ENCODE assay signal across 9 cellular contexts in genomic region chr2:46545015-46545839, GRCh38. TPM values are rescaled to one million over a fixed set of nuclear protein-coding genes. Genes with fewer than 3 reads are reported as not detected.
DNase-seq lines count a peak whose midpoint lies in the region; ATAC-seq, FAIRE-seq and TF ChIP-seq lines count a peak whose summit lies in the region.
"Had no signal": no experiment of that assay in that cellular context is flagged by ENCODE, and none has a peak within 500 bp of the region (broad histone marks: within the 10 kb centered on the region; RNA-seq: fewer than 3 reads in every experiment).

No MANE protein-coding gene starts in this region.

- H3K27ac Mint-ChIP-seq in activated naive CD4-positive, alpha-beta T cell treated with anti-CD3 and anti-CD28 coated beads, Interleukin-2, amount 50 U/mL, for 24 hours: peak overlapping the region; percentile 12

- WGBS in tibial nerve, 2 donors: 68 to 75% methylated on average over 7 of the region's 7 CpGs

- no peaks in the 10 kb centered on the region for H3K79me2 ChIP-seq in endothelial cell of umbilical vein (ENCODE audit: control insufficient read depth, insufficient read depth, low read length)

- H3K4me2 ChIP-seq in endothelial cell of umbilical vein (ENCODE audit: insufficient read depth, low read length): no peak overlapping the region

- FAIRE-seq in endothelial cell of umbilical vein (lab: Jason Lieb, UNC): no peak

- H3K27ac ChIP-seq in endothelial cell of umbilical vein (ENCODE audit: insufficient read depth, low read depth, low read length) (no peak overlapping the region), tibial nerve (peak overlapping the region; percentile 95 to 98 (median 97))

- H3K36me3 ChIP-seq in endothelial cell of umbilical vein (ENCODE audit: control insufficient read depth in 2 of 2, extremely low read depth in 1 of 2, insufficient read depth in 2 of 2, low read length in 2 of 2) (no peaks in the 10 kb centered on the region), tibial nerve (peaks cover 0 to 18% (median 0%) of the 10 kb centered on the region in 3 donors)

- no peak overlapping the region for H3K9ac ChIP-seq in endothelial cell of umbilical vein (replicated peaks; ENCODE audit: extremely low read depth, insufficient read depth, low read length)

- TF ChIP-seq POLR2A in endothelial cell of umbilical vein (IDR thresholded peaks at IDR 0.05; ENCODE audit: low read depth, low read length): no peak
- TF ChIP-seq POLR2A in tibial nerve (IDR thresholded peaks at IDR 0.05): no peak

- H3K4me3 Mint-ChIP-seq in activated naive CD4-positive, alpha-beta T cell treated with anti-CD3 and anti-CD28 coated beads, Interleukin-2, amount 50 U/mL, for 24 hours: peak overlapping the region; percentile 79

- peaks cover 71% of the 10 kb centered on the region for H3K4me1 Mint-ChIP-seq in activated naive CD4-positive, alpha-beta T cell treated with anti-CD3 and anti-CD28 coated beads, Interleukin-2, amount 50 U/mL, for 24 hours

- no peaks in the 10 kb centered on the region for H3K27me3 ChIP-seq in endothelial cell of umbilical vein (ENCODE audit: control insufficient read depth in 2 of 2, insufficient read depth in 2 of 2, low read length in 2 of 2)
- H3K27me3 ChIP-seq in tibial nerve: no peaks in the 10 kb centered on the region

- no peak overlapping the region for H2AFZ ChIP-seq in endothelial cell of umbilical vein (ENCODE audit: low read depth, low read length)

- H3K9me3 Mint-ChIP-seq in activated naive CD4-positive, alpha-beta T cell treated with anti-CD3 and anti-CD28 coated beads, Interleukin-2, amount 50 U/mL, for 24 hours: no peaks in the 10 kb centered on the region

- no peak for DNase-seq in activated naive CD4-positive, alpha-beta T cell treated with Interleukin-2 at 50 U/mL for 16 hours
- DNase-seq in endothelial cell of umbilical vein (ENCODE audit: low read depth, low spot score) (no peak), tibial nerve (ENCODE audit: low spot score in 2 of 2) (no peak), RPMI8226 (no peak), GM10248 (ENCODE audit: extremely low spot score) (no peak)

- H3K4me1 ChIP-seq in endothelial cell of umbilical vein (ENCODE audit: control insufficient read depth, extremely low read depth, insufficient read depth, low read length) (peaks cover 14% of the 10 kb centered on the region), tibial nerve (peaks cover 0 to 76% (median 60%) of the 10 kb centered on the region in 4 donors)

- dilution Hi-C loops in endothelial cell of umbilical vein (cut with MboI; ENCODE audit: extremely low pct_ligation_motif_present, low sequenced_read_pairs): no loop called here

- H3K4me3 ChIP-seq in endothelial cell of umbilical vein (replicated peaks in 1 of 3; ENCODE audit: insufficient read depth in 1 of 3, low read depth in 1 of 3, low read length in 3 of 3): no peak overlapping the region
- H3K4me3 ChIP-seq in tibial nerve: peak overlapping the region in 1 of 4 donors; percentile 88
- H3K4me3 ChIP-seq: SK-N-MC had no signal

- ATAC-seq in HG03469 (IDR thresholded peaks at IDR 0.05; ENCODE audit: unreplicated experiment): peak; percentile 32
- no peak for ATAC-seq in GM19035 (IDR thresholded peaks at IDR 0.05; ENCODE audit: unreplicated experiment)

- TF ChIP-seq CTCF in endothelial cell of umbilical vein (IDR thresholded peaks at IDR 0.05; ENCODE audit: extremely low read depth in 1 of 2, insufficient read depth in 1 of 2, low read depth in 1 of 2, low read length in 2 of 2): no peak
- no peak for TF ChIP-seq CTCF in tibial nerve (IDR thresholded peaks at IDR 0.05)
- no peak for TF ChIP-seq CTCF in GM10248 (IDR thresholded peaks at IDR 0.05; ENCODE audit: control extremely low read depth, extremely low read depth, low read depth, missing control alignments)

- H3K9me1 ChIP-seq in endothelial cell of umbilical vein (replicated peaks; ENCODE audit: control insufficient read depth, extremely low read depth, insufficient read depth, low read length): no peaks in the 10 kb centered on the region

- H3K27me3 Mint-ChIP-seq in activated naive CD4-positive, alpha-beta T cell treated with anti-CD3 and anti-CD28 coated beads, Interleukin-2, amount 50 U/mL, for 24 hours: no peaks in the 10 kb centered on the region

- CTCF ChIA-PET in endothelial cell of umbilical vein (lab: Charles Lee): interaction anchor here (0.5 to 1.2 kb wide), 2 partner anchors 20 to 21 kb away, joined by 3 to 4 read pairs; no protein-coding TSS in a partner anchor
- CTCF ChIA-PET in GM10248 (lab: Yijun Ruan, JAX): interaction anchor here (1.0 to 2.4 kb wide), 6 partner anchors 9 to 105 kb away, joined by 3 to 11 read pairs (median 4); no protein-coding TSS in a partner anchor

- intact Hi-C loops in endothelial cell of umbilical vein (cut with micrococcal nuclease): no loop called here

- TF ChIP-seq EP300 in tibial nerve (IDR thresholded peaks at IDR 0.05): no peak

- H3K36me3 Mint-ChIP-seq in activated naive CD4-positive, alpha-beta T cell treated with anti-CD3 and anti-CD28 coated beads, Interleukin-2, amount 50 U/mL, for 24 hours: no peaks in the 10 kb centered on the region

- no TSS peak for BruUV-seq in endothelial cell of umbilical vein (replicated peaks; lab: Mats Ljungman, UMichigan)

- no peaks in the 10 kb centered on the region for H4K20me1 ChIP-seq in endothelial cell of umbilical vein (replicated peaks; ENCODE audit: control insufficient read depth, extremely low read depth, insufficient read depth, low read length)

- POLR2A ChIA-PET in endothelial cell of umbilical vein (lab: Charles Lee): no interaction called here
- POLR2A ChIA-PET in GM10248 (lab: Yijun Ruan, JAX): interaction anchor here (0.6 to 2.9 kb wide), 4 partner anchors 20 to 882 kb away, joined by 3 to 17 read pairs (median 5); no protein-coding TSS in a partner anchor

- no peaks in the 10 kb centered on the region for H3K9me3 ChIP-seq in endothelial cell of umbilical vein (replicated peaks; ENCODE audit: control insufficient read depth, insufficient read depth, low read length)
- no peaks in the 10 kb centered on the region for H3K9me3 ChIP-seq in tibial nerve

TF ChIP-seq in endothelial cell of umbilical vein, 7 proteins besides CTCF, POLR2A, EP300 and RAD21:
- TF ChIP-seq GATA2 (IDR thresholded peaks at IDR 0.05; ENCODE audit: insufficient read depth, insufficient read length, low read depth, low read length) (peak; percentile 8), MYC (IDR thresholded peaks at IDR 0.05; ENCODE audit: low read depth, low read length) (no peak)
TF ChIP-seq in endothelial cell of umbilical vein: peak in this region for 1.

RNA-seq across cellular contexts. Expression of gene ATP6V1E2, which starts 2.9 kb away (rescaled TPM):
- 3.6 and 5.9 TPM in 2 replicates for total RNA-seq in endothelial cell of umbilical vein
- 1.4 and 1.5 TPM in 2 replicates for polyA plus RNA-seq in endothelial cell of umbilical vein
- polyA plus RNA-seq in endothelial cell of umbilical vein (2011; cell fraction: cytosol; rRNA removed): 2.1 and 2.8 TPM in 2 replicates
- polyA plus RNA-seq in endothelial cell of umbilical vein (2011; cell fraction: nucleus; rRNA removed): 1.7 and 2.3 TPM in 2 replicates
- polyA plus RNA-seq in endothelial cell of umbilical vein (2012): 5.9 and 6.1 TPM in 2 replicates
- polyA minus RNA-seq in endothelial cell of umbilical vein: 3.7 and 5.9 TPM in 2 replicates
- polyA minus RNA-seq in endothelial cell of umbilical vein (2011; cell fraction: cytosol; rRNA and poly(A)+ RNA removed): 11.4 TPM
- polyA minus RNA-seq in endothelial cell of umbilical vein (2011; cell fraction: nucleus; rRNA and poly(A)+ RNA removed): 1.9 and 3.2 TPM in 2 replicates
- total RNA-seq in tibial nerve: 1 to 10 TPM; 1.8 to 9.0 (median 3.9) TPM

RNA-seq across cellular contexts. Expression of gene RHOQ, which starts 2.9 kb away (rescaled TPM):
- total RNA-seq in endothelial cell of umbilical vein: 20.5 and 34.0 TPM in 2 replicates
- polyA plus RNA-seq in endothelial cell of umbilical vein: 18.1 and 19.0 TPM in 2 replicates
- polyA plus RNA-seq in endothelial cell of umbilical vein (2011; cell fraction: cytosol; rRNA removed): 13.9 and 15.8 TPM in 2 replicates
- polyA plus RNA-seq in endothelial cell of umbilical vein (2011; cell fraction: nucleus; rRNA removed): 28.4 and 30.2 TPM in 2 replicates
- polyA plus RNA-seq in endothelial cell of umbilical vein (2012): 33.6 and 35.2 TPM in 2 replicates
- polyA minus RNA-seq in endothelial cell of umbilical vein: 21.2 and 22.0 TPM in 2 replicates
- polyA minus RNA-seq in endothelial cell of umbilical vein (2011; cell fraction: cytosol; rRNA and poly(A)+ RNA removed): 2.9 TPM
- 24.7 and 25.1 TPM in 2 replicates for polyA minus RNA-seq in endothelial cell of umbilical vein (2011; cell fraction: nucleus; rRNA and poly(A)+ RNA removed)
- 100 to 1,000 TPM; 116 to 149 (median 127) TPM for total RNA-seq in tibial nerve
